1 cellular context compared by ENCODE assay signal in the genomic region with DNA sequence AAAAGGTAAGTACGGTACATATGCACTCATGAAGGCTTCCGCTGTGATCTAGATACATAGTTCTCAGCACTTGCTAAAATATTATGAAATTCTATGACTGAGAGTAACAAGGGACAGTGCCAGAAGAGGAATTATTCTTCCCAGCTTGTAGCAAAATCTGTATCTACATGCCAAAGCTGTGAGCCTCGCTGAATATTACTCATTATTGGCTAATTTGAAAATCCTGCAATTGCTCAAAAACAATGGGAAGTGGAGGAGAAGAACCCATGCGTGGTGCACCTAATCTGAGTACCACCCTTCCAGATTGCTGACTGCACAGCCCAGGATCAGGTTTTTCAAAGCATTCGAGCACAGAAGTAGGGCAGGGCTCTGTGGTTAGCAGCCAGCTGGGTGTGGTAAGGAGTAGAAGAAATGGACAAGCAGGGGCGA.
TF ChIP-seq lines count a peak whose summit lies in the region.

No MANE protein-coding gene starts in this region.

TF ChIP-seq in WTC11, 78 proteins besides CTCF, POLR2A, EP300 and RAD21 (continued from another document):
- no peak for TF ChIP-seq ZNF138 (CRISPR knock-in tag; conservative IDR thresholded peaks at IDR 0.05)
- TF ChIP-seq, protein P1, sequence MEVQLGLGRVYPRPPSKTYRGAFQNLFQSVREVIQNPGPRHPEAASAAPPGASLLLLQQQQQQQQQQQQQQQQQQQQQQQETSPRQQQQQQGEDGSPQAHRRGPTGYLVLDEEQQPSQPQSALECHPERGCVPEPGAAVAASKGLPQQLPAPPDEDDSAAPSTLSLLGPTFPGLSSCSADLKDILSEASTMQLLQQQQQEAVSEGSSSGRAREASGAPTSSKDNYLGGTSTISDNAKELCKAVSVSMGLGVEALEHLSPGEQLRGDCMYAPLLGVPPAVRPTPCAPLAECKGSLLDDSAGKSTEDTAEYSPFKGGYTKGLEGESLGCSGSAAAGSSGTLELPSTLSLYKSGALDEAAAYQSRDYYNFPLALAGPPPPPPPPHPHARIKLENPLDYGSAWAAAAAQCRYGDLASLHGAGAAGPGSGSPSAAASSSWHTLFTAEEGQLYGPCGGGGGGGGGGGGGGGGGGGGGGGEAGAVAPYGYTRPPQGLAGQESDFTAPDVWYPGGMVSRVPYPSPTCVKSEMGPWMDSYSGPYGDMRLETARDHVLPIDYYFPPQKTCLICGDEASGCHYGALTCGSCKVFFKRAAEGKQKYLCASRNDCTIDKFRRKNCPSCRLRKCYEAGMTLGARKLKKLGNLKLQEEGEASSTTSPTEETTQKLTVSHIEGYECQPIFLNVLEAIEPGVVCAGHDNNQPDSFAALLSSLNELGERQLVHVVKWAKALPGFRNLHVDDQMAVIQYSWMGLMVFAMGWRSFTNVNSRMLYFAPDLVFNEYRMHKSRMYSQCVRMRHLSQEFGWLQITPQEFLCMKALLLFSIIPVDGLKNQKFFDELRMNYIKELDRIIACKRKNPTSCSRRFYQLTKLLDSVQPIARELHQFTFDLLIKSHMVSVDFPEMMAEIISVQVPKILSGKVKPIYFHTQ (CRISPR knock-in tag; IDR thresholded peaks at IDR 0.05) = no peak
- TF ChIP-seq, protein P2, sequence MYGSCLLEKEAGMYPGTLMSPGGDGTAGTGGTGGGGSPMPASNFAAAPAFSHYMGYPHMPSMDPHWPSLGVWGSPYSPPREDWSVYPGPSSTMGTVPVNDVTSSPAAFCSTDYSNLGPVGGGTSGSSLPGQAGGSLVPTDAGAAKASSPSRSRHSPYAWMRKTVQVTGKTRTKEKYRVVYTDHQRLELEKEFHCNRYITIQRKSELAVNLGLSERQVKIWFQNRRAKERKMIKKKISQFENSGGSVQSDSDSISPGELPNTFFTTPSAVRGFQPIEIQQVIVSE (CRISPR knock-in tag; IDR thresholded peaks at IDR 0.05; ENCODE audit: borderline replicate concordance) = no peak
- TF ChIP-seq ZNF232 (CRISPR knock-in tag; IDR thresholded peaks at IDR 0.05) = no peak
TF ChIP-seq in WTC11: peak in this region for 0.
